Comparison of ENCODE assay signal across 11 cellular contexts in genomic region chr18:31634331-31634713, GRCh38. TPM values are rescaled to one million over a fixed set of nuclear protein-coding genes. Genes with fewer than 3 reads are reported as not detected.
A peak's percentile ranks its signal among the peaks of the same experiment; 100 is the strongest.
DNase-seq lines count a peak whose midpoint lies in the region; ATAC-seq and TF ChIP-seq lines count a peak whose summit lies in the region.
"Had no signal": no experiment of that assay in that cellular context is flagged by ENCODE, and none has a peak within 500 bp of the region (broad histone marks: within the 10 kb centered on the region; RNA-seq: fewer than 3 reads in every experiment).

No MANE protein-coding gene starts in this region.

- TF ChIP-seq CTCF in GM13976 (IDR thresholded peaks at IDR 0.05; ENCODE audit: borderline replicate concordance, control extremely low read depth, extremely low read depth, insufficient read depth, missing control alignments) (no peak), left lung (IDR thresholded peaks at IDR 0.05) (no peak)

- in situ Hi-C loops in GM13976 (cut with MboI; ENCODE audit: low sequenced_read_pairs, unreplicated experiment), result no loop called here

- no peak overlapping the region for H3K4me3 ChIP-seq in left lung

- H3K36me3 ChIP-seq in left lung, result no peaks in the 10 kb centered on the region

- intact Hi-C loops in left lung (cut with DNase I), result no loop called here

- H3K27ac ChIP-seq in left lung, result no peak overlapping the region

- DNase-seq in GM13976 (ENCODE audit: low spot score) (peak; percentile 63), UCSD-AML1 (lab: John Stamatoyannopoulos, UW; ENCODE audit: unreplicated experiment) (peak; percentile 15), left lung (no peak), NCI-H82 (lab: John Stamatoyannopoulos, UW) (no peak), occipital lobe (lab: John Stamatoyannopoulos, UW) (no peak), MV-4-11 (lab: John Stamatoyannopoulos, UW) (no peak)
- DNase-seq: HFFc6, NCI-H446 treated with DMSO at 0.1 percent for 48 hours had no signal

- H3K9me3 ChIP-seq in left lung, result no peaks in the 10 kb centered on the region

- H3K4me1 ChIP-seq in left lung, result no peaks in the 10 kb centered on the region

- H3K27me3 ChIP-seq in left lung, result no peaks in the 10 kb centered on the region

- ATAC-seq in GM19438 (IDR thresholded peaks at IDR 0.05; ENCODE audit: low read depth, unreplicated experiment), result peak; percentile 94
- peak; percentile 97 for ATAC-seq in HG02973 (IDR thresholded peaks at IDR 0.05; ENCODE audit: unreplicated experiment)
- ATAC-seq in left lung, result no peak

RNA-seq across cellular contexts. Expression of gene TTR, which starts 42.6 kb away (rescaled TPM):
- not detected for total RNA-seq in left lung
- total RNA-seq in occipital lobe, result 0.31 TPM
- total RNA-seq: epithelial cell of proximal tubule, HFFc6 had no signal

RNA-seq across cellular contexts. Expression of gene B4GALT6, which starts 50.1 kb away (rescaled TPM):
- total RNA-seq in left lung (1 to 10 TPM; 4.6 to 5.7 TPM), occipital lobe (8.1 TPM)
- total RNA-seq: HFFc6 had no signal

Comparison
In these comparisons a context has a peak if more than half of its experiments do, and no peak if none do; other contexts are left out.
1. DNase-seq: peak in GM13976 (single experiment) and UCSD-AML1 (single experiment); none in left lung (0 of 2), NCI-H82 (single experiment), occipital lobe (single experiment) and MV-4-11 (single experiment).